Comparison of ENCODE assay signal across 20 cellular contexts in the genomic region with DNA sequence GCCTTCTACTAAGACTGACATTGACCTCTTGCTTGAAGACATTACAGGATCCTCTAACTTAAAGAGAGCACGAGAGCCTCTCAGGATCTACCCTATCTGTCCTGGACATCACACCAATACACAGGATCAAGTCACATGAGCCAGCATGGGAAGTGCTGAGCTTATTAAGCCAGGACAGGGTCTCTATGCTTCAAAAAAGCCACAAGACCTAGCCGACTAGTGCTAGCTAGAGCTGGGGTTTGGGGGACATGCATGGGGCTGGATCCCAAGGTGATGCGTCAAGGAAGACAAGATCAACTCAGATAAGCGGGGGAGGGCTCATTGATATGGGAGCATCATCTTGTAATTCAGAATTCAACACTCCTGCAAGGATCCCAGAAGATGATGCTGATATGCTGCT.
DNase-seq lines count a peak whose midpoint lies in the region; ATAC-seq and TF ChIP-seq lines count a peak whose summit lies in the region.
"Had no signal": no experiment of that assay in that cellular context is flagged by ENCODE, and none has a peak within 500 bp of the region (broad histone marks: within the 10 kb centered on the region; RNA-seq: fewer than 3 reads in every experiment).

No MANE protein-coding gene starts in this region.

- DNase-seq in activated T-cell treated with anti-CD3 and anti-CD28 coated beads, Interleukin-2, amount 50 U/mL, for 72 hours, result no peak
- DNase-seq in activated T-cell treated with anti-CD3 and anti-CD28 coated beads for 4 hours, result no peak
- no peak for DNase-seq in T-cell
- DNase-seq in activated CD8-positive, alpha-beta T cell treated with anti-CD3 and anti-CD28 coated beads for 36 hours, result no peak
- no peak for DNase-seq in effector memory CD8-positive, alpha-beta T cell
- DNase-seq in mesothelial cell of epicardium (ENCODE audit: low spot score in 2 of 2, unreplicated experiment in 2 of 2), result no peak
- no peak for DNase-seq in inferior parietal cortex (ENCODE audit: extremely low spot score)
- DNase-seq in activated effector memory CD4-positive, alpha-beta T cell treated with Interleukin-2 at 50 U/mL for 16 hours, result no peak
- DNase-seq: Calu3; CD8-positive, alpha-beta T cell; DMS153; H9; HFFc6; Kasumi-1; NCI-H1048; NCI-H1417 treated with DMSO at 0.1 percent for 48 hours; NCI-H187; NCI-H446; NCI-H526; OCI-M1 had no signal

- no peak overlapping the region for H3K27ac Mint-ChIP-seq in activated T-cell treated with anti-CD3 and anti-CD28 coated beads, Interleukin-2, amount 50 U/mL, for 72 hours
- H3K27ac Mint-ChIP-seq in T-cell, result peak overlapping the region; percentile 40 to 42
- H3K27ac Mint-ChIP-seq in activated CD8-positive, alpha-beta T cell treated with anti-CD3 and anti-CD28 coated beads for 36 hours, result peak overlapping the region; percentile 43
- H3K27ac Mint-ChIP-seq in effector memory CD8-positive, alpha-beta T cell, result peak overlapping the region; percentile 76 to 90
- no peak overlapping the region for H3K27ac Mint-ChIP-seq in mesothelial cell of epicardium
- H3K27ac Mint-ChIP-seq: CD8-positive, alpha-beta T cell; H9; HFFc6 had no signal

- H3K27me3 Mint-ChIP-seq in activated T-cell treated with anti-CD3 and anti-CD28 coated beads, Interleukin-2, amount 50 U/mL, for 72 hours (ENCODE audit: low read depth), result no peaks in the 10 kb centered on the region
- no peaks in the 10 kb centered on the region for H3K27me3 Mint-ChIP-seq in T-cell
- no peaks in the 10 kb centered on the region for H3K27me3 Mint-ChIP-seq in activated CD8-positive, alpha-beta T cell treated with anti-CD3 and anti-CD28 coated beads for 36 hours
- H3K27me3 Mint-ChIP-seq in effector memory CD8-positive, alpha-beta T cell, result no peaks in the 10 kb centered on the region
- peaks cover 29% of the 10 kb centered on the region for H3K27me3 Mint-ChIP-seq in mesothelial cell of epicardium (ENCODE audit: low read depth)

- POLR2A ChIA-PET in T-cell (lab: Charles Lee), result no interaction called here
- POLR2A ChIA-PET in activated CD8-positive, alpha-beta T cell treated with anti-CD3 and anti-CD28 coated beads for 36 hours (lab: Charles Lee), result interaction anchor here (1.1 to 1.2 kb wide), 3 partner anchors 14 to 118 kb away, joined by 3 to 5 read pairs (median 5); no protein-coding TSS in a partner anchor

- peaks cover 30 to 34% of the 10 kb centered on the region in 2 donors for H3K36me3 Mint-ChIP-seq in activated T-cell treated with anti-CD3 and anti-CD28 coated beads, Interleukin-2, amount 50 U/mL, for 72 hours (ENCODE audit: insufficient read depth in 2 of 2)
- H3K36me3 Mint-ChIP-seq in T-cell (peaks cover 44% of the 10 kb centered on the region), mesothelial cell of epicardium (no peaks in the 10 kb centered on the region)
- peaks cover 49% of the 10 kb centered on the region for H3K36me3 Mint-ChIP-seq in activated CD8-positive, alpha-beta T cell treated with anti-CD3 and anti-CD28 coated beads for 36 hours (ENCODE audit: low read depth)
- no peaks in the 10 kb centered on the region for H3K36me3 Mint-ChIP-seq in effector memory CD8-positive, alpha-beta T cell (ENCODE audit: insufficient read depth)

- peaks cover 91% of the 10 kb centered on the region for H3K4me1 Mint-ChIP-seq in activated T-cell treated with anti-CD3 and anti-CD28 coated beads, Interleukin-2, amount 50 U/mL, for 72 hours (ENCODE audit: low read depth)
- H3K4me1 Mint-ChIP-seq in T-cell, result peaks cover 83 to 97% (median 86%) of the 10 kb centered on the region in 3 donors
- peaks cover 86% of the 10 kb centered on the region for H3K4me1 Mint-ChIP-seq in activated CD8-positive, alpha-beta T cell treated with anti-CD3 and anti-CD28 coated beads for 36 hours (ENCODE audit: low read depth)
- H3K4me1 Mint-ChIP-seq in effector memory CD8-positive, alpha-beta T cell (ENCODE audit: low read depth in 2 of 2), result peaks cover 46 to 68% of the 10 kb centered on the region in 2 donors
- H3K4me1 Mint-ChIP-seq in mesothelial cell of epicardium, result peaks cover 13% of the 10 kb centered on the region
- H3K4me1 Mint-ChIP-seq: H9 had no signal

- ATAC-seq in activated T-cell treated with anti-CD3 and anti-CD28 coated beads, Interleukin-2, amount 50 U/mL, for 72 hours (replicated peaks in 1 of 2), result no peak
- no peak for ATAC-seq in T-cell (replicated peaks in 1 of 4)
- ATAC-seq in activated CD8-positive, alpha-beta T cell treated with anti-CD3 and anti-CD28 coated beads for 36 hours, result no peak
- ATAC-seq in effector memory CD8-positive, alpha-beta T cell (replicated peaks), result no peak
- ATAC-seq: CD8-positive, alpha-beta T cell had no signal

- no peak for TF ChIP-seq CTCF in activated CD8-positive, alpha-beta T cell treated with anti-CD3 and anti-CD28 coated beads for 36 hours (IDR thresholded peaks at IDR 0.05)
- no peak for TF ChIP-seq CTCF in mesothelial cell of epicardium (IDR thresholded peaks at IDR 0.05; ENCODE audit: unreplicated experiment)

- intact Hi-C loops in activated CD8-positive, alpha-beta T cell treated with anti-CD3 and anti-CD28 coated beads for 36 hours (cut with micrococcal nuclease), result no loop called here

- peak overlapping the region; percentile 2 to 73 for H3K4me3 Mint-ChIP-seq in activated T-cell treated with anti-CD3 and anti-CD28 coated beads, Interleukin-2, amount 50 U/mL, for 72 hours
- H3K4me3 Mint-ChIP-seq in T-cell (no peak overlapping the region), mesothelial cell of epicardium (no peak overlapping the region)
- peak overlapping the region; percentile 29 for H3K4me3 Mint-ChIP-seq in activated CD8-positive, alpha-beta T cell treated with anti-CD3 and anti-CD28 coated beads for 36 hours
- H3K4me3 Mint-ChIP-seq in effector memory CD8-positive, alpha-beta T cell, result no peak overlapping the region
- H3K4me3 Mint-ChIP-seq: CD8-positive, alpha-beta T cell; H9; HFFc6 had no signal

- CTCF ChIA-PET in T-cell (lab: Charles Lee), result no interaction called here
- CTCF ChIA-PET in activated CD8-positive, alpha-beta T cell treated with anti-CD3 and anti-CD28 coated beads for 36 hours (lab: Charles Lee), result interaction anchor here (0.5 to 1.3 kb wide), 3 partner anchors 10 to 188 kb away, joined by 3 to 4 read pairs (median 4); no protein-coding TSS in a partner anchor

- peaks cover 7 to 13% of the 10 kb centered on the region in 2 donors for H3K9me3 Mint-ChIP-seq in activated T-cell treated with anti-CD3 and anti-CD28 coated beads, Interleukin-2, amount 50 U/mL, for 72 hours
- H3K9me3 Mint-ChIP-seq in T-cell, result peaks cover 2 to 17% (median 5%) of the 10 kb centered on the region in 3 donors
- peaks cover 32% of the 10 kb centered on the region for H3K9me3 Mint-ChIP-seq in activated CD8-positive, alpha-beta T cell treated with anti-CD3 and anti-CD28 coated beads for 36 hours
- H3K9me3 Mint-ChIP-seq in effector memory CD8-positive, alpha-beta T cell, result peaks cover 2 to 5% of the 10 kb centered on the region in 2 donors
- peaks cover 9% of the 10 kb centered on the region for H3K9me3 Mint-ChIP-seq in mesothelial cell of epicardium
- H3K9me3 Mint-ChIP-seq: HFFc6 had no signal

Comparison
In these comparisons a context has a peak if more than half of its experiments do, and no peak if none do; other contexts are left out.
1. H3K27ac Mint-ChIP-seq: peak in T-cell (2 of 2), activated CD8-positive, alpha-beta T cell treated with anti-CD3 and anti-CD28 coated beads for 36 hours (single experiment) and effector memory CD8-positive, alpha-beta T cell (2 of 2); none in activated T-cell treated with anti-CD3 and anti-CD28 coated beads, Interleukin-2, amount 50 U/mL, for 72 hours (single experiment) and mesothelial cell of epicardium (single experiment).
2. H3K4me3 Mint-ChIP-seq: peak in activated T-cell treated with anti-CD3 and anti-CD28 coated beads, Interleukin-2, amount 50 U/mL, for 72 hours (2 of 2) and activated CD8-positive, alpha-beta T cell treated with anti-CD3 and anti-CD28 coated beads for 36 hours (single experiment); none in T-cell (0 of 3), effector memory CD8-positive, alpha-beta T cell (0 of 2) and mesothelial cell of epicardium (single experiment).